23 cellular contexts compared by ENCODE assay signal in the genomic region with DNA sequence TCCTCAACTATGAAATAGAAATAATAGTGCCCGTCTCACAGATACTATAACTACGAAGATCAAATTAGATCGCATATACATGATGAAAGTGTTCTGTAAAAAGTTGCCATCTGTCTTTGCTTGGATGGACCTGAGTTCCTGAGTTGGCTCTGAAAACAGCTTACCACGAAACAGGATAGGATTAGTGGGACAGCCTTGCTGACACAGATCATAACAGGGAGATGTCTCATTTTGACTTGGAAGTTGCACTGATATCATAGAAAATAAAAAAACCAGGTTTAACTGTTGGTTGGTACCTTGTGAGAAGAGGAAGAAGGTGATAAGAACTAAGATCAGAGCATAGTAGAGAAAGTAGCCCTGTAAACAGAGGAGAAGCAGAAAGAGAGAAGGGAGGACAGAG.
DNase-seq lines count a peak whose midpoint lies in the region; ATAC-seq, FAIRE-seq and TF ChIP-seq lines count a peak whose summit lies in the region.
"Had no signal": no experiment of that assay in that cellular context is flagged by ENCODE, and none has a peak within 500 bp of the region (broad histone marks: within the 10 kb centered on the region; RNA-seq: fewer than 3 reads in every experiment).

No MANE protein-coding gene starts in this region.

- H3K4me1 ChIP-seq in astrocyte (ENCODE audit: insufficient read depth, low read length) (peaks cover 18% of the 10 kb centered on the region), mesodermal cell (ENCODE audit: control insufficient read depth, insufficient read depth, low read length, poor library complexity, severe bottlenecking) (peaks cover 50% of the 10 kb centered on the region), transverse colon (peaks cover 0 to 43% (median 20%) of the 10 kb centered on the region in 4 donors)
- H3K4me1 ChIP-seq: upper lobe of left lung had no signal

- TF ChIP-seq CTCF in astrocyte (IDR thresholded peaks at IDR 0.05; ENCODE audit: insufficient read depth, low read depth, low read length) (no peak), transverse colon (IDR thresholded peaks at IDR 0.05) (no peak)

- H3K36me3 ChIP-seq in astrocyte (ENCODE audit: insufficient read depth, low read length) (peaks cover 22% of the 10 kb centered on the region), mesodermal cell (ENCODE audit: control insufficient read depth, insufficient read depth, low read length) (peaks cover 57% of the 10 kb centered on the region), transverse colon (no peaks in the 10 kb centered on the region)
- H3K36me3 ChIP-seq: upper lobe of left lung had no signal

- peak overlapping the region; percentile 34 for H3K27ac ChIP-seq in astrocyte (ENCODE audit: low read depth, low read length)
- H3K27ac ChIP-seq in mesodermal cell (ENCODE audit: low read depth, low read length, severe bottlenecking): peak overlapping the region; percentile 11
- peak overlapping the region; percentile 52 to 78 (median 61) for H3K27ac ChIP-seq in transverse colon
- H3K27ac ChIP-seq: upper lobe of left lung had no signal

- H3K4me2 ChIP-seq in astrocyte (ENCODE audit: low read length): no peak overlapping the region

- H3K4me3 Mint-ChIP-seq in astrocyte (ENCODE audit: unreplicated experiment): no peak overlapping the region
- H3K4me3 Mint-ChIP-seq: activated naive CD8-positive, alpha-beta T cell treated with anti-CD3 and anti-CD28 coated beads for 36 hours; activated T-cell treated with anti-CD3 and anti-CD28 coated beads, Interleukin-2, amount 50 U/mL, for 24 hours; memory B cell; stimulated activated effector memory CD8-positive, alpha-beta T cell treated with anti-CD3 and anti-CD28 coated beads, Interleukin-12 subunit alpha, Interleukin-12 subunit beta, amount 100 ng/mL, for 72 hours had no signal

- TF ChIP-seq POLR2A in transverse colon (IDR thresholded peaks at IDR 0.05): no peak

- no peaks in the 10 kb centered on the region for H3K36me3 Mint-ChIP-seq in activated naive CD4-positive, alpha-beta T cell treated with anti-CD3 and anti-CD28 coated beads, Interleukin-2, amount 50 U/mL, for 72 hours
- H3K36me3 Mint-ChIP-seq in astrocyte (ENCODE audit: low read depth, unreplicated experiment): peaks cover 25% of the 10 kb centered on the region
- H3K36me3 Mint-ChIP-seq: activated naive CD8-positive, alpha-beta T cell treated with anti-CD3 and anti-CD28 coated beads for 36 hours; memory B cell; stimulated activated effector memory CD8-positive, alpha-beta T cell treated with anti-CD3 and anti-CD28 coated beads, Interleukin-12 subunit alpha, Interleukin-12 subunit beta, amount 100 ng/mL, for 72 hours had no signal

- H3K27me3 Mint-ChIP-seq in astrocyte (ENCODE audit: low read depth, unreplicated experiment): no peaks in the 10 kb centered on the region
- H3K27me3 Mint-ChIP-seq: activated naive CD8-positive, alpha-beta T cell treated with anti-CD3 and anti-CD28 coated beads for 36 hours; activated T-cell treated with anti-CD3 and anti-CD28 coated beads, Interleukin-2, amount 50 U/mL, for 24 hours; memory B cell had no signal

- H3K4me3 ChIP-seq in astrocyte (ENCODE audit: insufficient read depth, low read depth, low read length) (no peak overlapping the region), mesodermal cell (ENCODE audit: extremely low read depth, insufficient read depth, low read length, poor library complexity, severe bottlenecking) (no peak overlapping the region), transverse colon (no peak overlapping the region)
- H3K4me3 ChIP-seq: upper lobe of left lung had no signal

- H3K9me3 ChIP-seq in astrocyte (ENCODE audit: insufficient read depth, low read depth, low read length): no peaks in the 10 kb centered on the region
- H3K9me3 ChIP-seq in mesodermal cell (ENCODE audit: control insufficient read depth, low read length): no peaks in the 10 kb centered on the region
- H3K9me3 ChIP-seq in transverse colon: no peaks in the 10 kb centered on the region
- H3K9me3 ChIP-seq: upper lobe of left lung had no signal

- H3K27me3 ChIP-seq in astrocyte (ENCODE audit: insufficient read depth, low read length): no peaks in the 10 kb centered on the region
- H3K27me3 ChIP-seq in transverse colon: no peaks in the 10 kb centered on the region
- H3K27me3 ChIP-seq: upper lobe of left lung had no signal

- DNase-seq in activated naive CD4-positive, alpha-beta T cell treated with anti-CD3 and anti-CD28 coated beads, Interleukin-2, amount 50 U/mL, for 72 hours (ENCODE audit: low spot score in 2 of 2): no peak
- no peak for DNase-seq in activated naive CD4-positive, alpha-beta T cell treated with anti-CD3 and anti-CD28 coated beads, Interleukin-2, amount 50 U/mL, for 16 hours
- DNase-seq in astrocyte (ENCODE audit: low read depth) (no peak), transverse colon (no peak), activated gamma-delta T cell (lab: John Stamatoyannopoulos, UW) (no peak), NCI-H2081 treated with DMSO at 0.1 percent for 48 hours (lab: John Stamatoyannopoulos, UW) (no peak)
- DNase-seq: activated naive CD8-positive, alpha-beta T cell treated with anti-CD3 and anti-CD28 coated beads for 36 hours; activated T-cell treated with anti-CD3 and anti-CD28 coated beads, Interleukin-2, amount 50 U/mL, for 24 hours; C1 segment of cervical spinal cord; DMS153; hippocampal formation; islet precursor cell; NCI-H1417 treated with DMSO at 0.1 percent for 48 hours; NCI-H2171; NCI-H748 treated with DMSO at 0.1 percent for 48 hours; stimulated activated CD4-positive, alpha-beta T cell treated with anti-CD3 and anti-CD28 coated beads, Interleukin-15, amount 100 ng/mL, for 24 hours; upper lobe of left lung had no signal

- peak; percentile 48 to 78 for ATAC-seq in activated naive CD4-positive, alpha-beta T cell treated with anti-CD3 and anti-CD28 coated beads, Interleukin-2, amount 50 U/mL, for 72 hours
- no peak for ATAC-seq in HG03039 (IDR thresholded peaks at IDR 0.05; ENCODE audit: unreplicated experiment)
- ATAC-seq: Panc1; stimulated activated effector memory CD8-positive, alpha-beta T cell treated with anti-CD3 and anti-CD28 coated beads, Interleukin-12 subunit alpha, Interleukin-12 subunit beta, amount 100 ng/mL, for 72 hours had no signal

- peaks cover 73% of the 10 kb centered on the region for H3K4me1 Mint-ChIP-seq in astrocyte (ENCODE audit: low read depth, unreplicated experiment)

- intact Hi-C loops in transverse colon (cut with DNase I; ENCODE audit: low total_unique reads): no loop called here

- no peak for TF ChIP-seq EP300 in transverse colon (IDR thresholded peaks at IDR 0.05; ENCODE audit: low read depth)

- H3K9me3 Mint-ChIP-seq in activated naive CD4-positive, alpha-beta T cell treated with anti-CD3 and anti-CD28 coated beads, Interleukin-2, amount 50 U/mL, for 72 hours: no peaks in the 10 kb centered on the region
- H3K9me3 Mint-ChIP-seq in astrocyte (ENCODE audit: unreplicated experiment): no peaks in the 10 kb centered on the region
- H3K9me3 Mint-ChIP-seq: activated naive CD8-positive, alpha-beta T cell treated with anti-CD3 and anti-CD28 coated beads for 36 hours; activated T-cell treated with anti-CD3 and anti-CD28 coated beads, Interleukin-2, amount 50 U/mL, for 24 hours; memory B cell; stimulated activated effector memory CD8-positive, alpha-beta T cell treated with anti-CD3 and anti-CD28 coated beads, Interleukin-12 subunit alpha, Interleukin-12 subunit beta, amount 100 ng/mL, for 72 hours had no signal

- no peak overlapping the region for H3K9ac ChIP-seq in astrocyte (ENCODE audit: low read length)

- no peak for FAIRE-seq in astrocyte (lab: Jason Lieb, UNC)
- FAIRE-seq: GM12892 had no signal

- H2AFZ ChIP-seq in astrocyte (ENCODE audit: low read depth, low read length): no peak overlapping the region

- in situ Hi-C loops in transverse colon (cut with MboI; ENCODE audit: low pct_ligation_motif_present in 1 of 4, low pct_unique_long_range_greater_than_20kb in 1 of 4, low sequenced_read_pairs in 3 of 4): no loop called here

- peaks cover 73% of the 10 kb centered on the region for H4K20me1 ChIP-seq in astrocyte (ENCODE audit: insufficient read depth, low read length)

- peaks cover 98% of the 10 kb centered on the region for H3K79me2 ChIP-seq in astrocyte (ENCODE audit: insufficient read depth, low read length)

- peak overlapping the region in 1 of 2 donors; percentile 12 for H3K27ac Mint-ChIP-seq in activated naive CD4-positive, alpha-beta T cell treated with anti-CD3 and anti-CD28 coated beads, Interleukin-2, amount 50 U/mL, for 72 hours
- H3K27ac Mint-ChIP-seq in astrocyte (ENCODE audit: unreplicated experiment): peak overlapping the region; percentile 15
- H3K27ac Mint-ChIP-seq: activated naive CD8-positive, alpha-beta T cell treated with anti-CD3 and anti-CD28 coated beads for 36 hours; activated T-cell treated with anti-CD3 and anti-CD28 coated beads, Interleukin-2, amount 50 U/mL, for 24 hours; memory B cell; stimulated activated effector memory CD8-positive, alpha-beta T cell treated with anti-CD3 and anti-CD28 coated beads, Interleukin-12 subunit alpha, Interleukin-12 subunit beta, amount 100 ng/mL, for 72 hours had no signal

- 91% methylated on average over 4 of the region's 4 CpGs; no CpG with 5 or more reads in 1 of the 2 experiments for WGBS in mesodermal cell (ENCODE audit: insufficient coverage in 2 of 2), 2 experiments
- WGBS in transverse colon (ENCODE audit: low coverage in 1 of 2), 2 donors: 83 to 91% methylated on average over 4 of the region's 4 CpGs

Comparison
In these comparisons a context has a peak if more than half of its experiments do, and no peak if none do; other contexts are left out.
1. H3K27ac ChIP-seq: peak in every context shown above with its lines; median percentile 61 in transverse colon; 34 in astrocyte; 11 in mesodermal cell.